ENCODE assay signal across 29 cellular contexts in the genomic region with DNA sequence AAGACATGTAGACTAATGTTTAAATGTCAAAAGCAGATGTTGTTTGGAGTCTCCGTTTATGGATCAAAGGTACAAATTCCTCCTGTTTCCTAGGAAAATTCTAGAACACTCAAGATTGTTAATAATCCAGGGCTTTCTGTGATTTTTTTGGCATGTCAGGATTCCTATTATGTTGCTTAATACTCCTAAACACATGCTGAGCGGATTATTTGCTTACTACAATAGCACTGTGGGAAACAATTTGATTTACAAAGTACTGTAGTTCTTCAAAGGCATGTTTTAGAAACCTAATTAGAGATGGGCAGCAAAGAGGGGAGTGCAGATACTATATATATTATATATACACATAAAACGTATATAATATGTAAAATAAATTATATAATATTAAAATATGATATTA.
"Had no signal": no experiment of that assay in that cellular context is flagged by ENCODE, and none has a peak within 500 bp of the region (broad histone marks: within the 10 kb centered on the region; RNA-seq: fewer than 3 reads in every experiment).

No MANE protein-coding gene starts in this region.

- DNase-seq: activated CD4-positive, alpha-beta T cell treated with anti-CD3 and anti-CD28 coated beads for 1 hour; activated CD4-positive, alpha-beta T cell treated with anti-CD3 and anti-CD28 coated beads, Interleukin-2, amount 50 U/mL, for 1 hour; activated CD8-positive, alpha-beta T cell treated with anti-CD3 and anti-CD28 coated beads, Interleukin-2, amount 10 ng/mL, durations not matched to agents 7 days and 5 days; activated gamma-delta T cell treated with Interleukin-2 at 50 U/mL for 16 hours; activated T-cell treated with anti-CD3 and anti-CD28 coated beads, Interleukin-2, amount 50 U/mL, for 1 hour; aorta; brain microvascular endothelial cell; caudate nucleus; dermis blood vessel endothelial cell; effector CD8-positive, alpha-beta T cell; glutamatergic neuron; kidney glomerular epithelial cell; left lung; naive B cell; occipital lobe; posterior cingulate gyrus; small intestine; stimulated activated CD4-positive, alpha-beta T cell treated with anti-CD3 and anti-CD28 coated beads, Interleukin-2, amount 100 ng/mL, for 24 hours; stimulated activated naive CD8-positive, alpha-beta T cell treated with anti-CD3 and anti-CD28 coated beads, Interleukin-15, amount 100 ng/mL, for 72 hours; transverse colon; WERI-Rb-1 had no signal

- H3K4me3 Mint-ChIP-seq: activated CD8-positive, alpha-beta T cell treated with anti-CD3 and anti-CD28 coated beads, Interleukin-2, amount 10 ng/mL, durations not matched to agents 7 days and 5 days; naive B cell; stimulated activated effector memory CD8-positive, alpha-beta T cell treated with anti-CD3 and anti-CD28 coated beads, Interleukin-12 subunit alpha, Interleukin-12 subunit beta, amount 100 ng/mL, for 72 hours; stimulated activated naive CD8-positive, alpha-beta T cell treated with anti-CD3 and anti-CD28 coated beads, Interleukin-15, amount 100 ng/mL, for 72 hours had no signal

- ATAC-seq: activated CD8-positive, alpha-beta T cell treated with anti-CD3 and anti-CD28 coated beads, Interleukin-2, amount 10 ng/mL, durations not matched to agents 7 days and 5 days; activated naive CD4-positive, alpha-beta T cell treated with anti-CD3 and anti-CD28 coated beads, Interleukin-2, amount 50 U/mL, for 72 hours; left lung; sciatic nerve; stimulated activated effector memory CD8-positive, alpha-beta T cell treated with anti-CD3 and anti-CD28 coated beads, Interleukin-12 subunit alpha, Interleukin-12 subunit beta, amount 100 ng/mL, for 72 hours; stimulated activated naive CD8-positive, alpha-beta T cell treated with anti-CD3 and anti-CD28 coated beads, Interleukin-15, amount 100 ng/mL, for 72 hours had no signal

- H3K4me3 ChIP-seq: hepatocyte, left lung, lung, transverse colon had no signal

- H3K4me1 Mint-ChIP-seq: naive B cell; stimulated activated effector memory CD8-positive, alpha-beta T cell treated with anti-CD3 and anti-CD28 coated beads, Interleukin-12 subunit alpha, Interleukin-12 subunit beta, amount 100 ng/mL, for 72 hours; stimulated activated naive CD8-positive, alpha-beta T cell treated with anti-CD3 and anti-CD28 coated beads, Interleukin-15, amount 100 ng/mL, for 72 hours had no signal

- H3K36me3 Mint-ChIP-seq: stimulated activated effector memory CD8-positive, alpha-beta T cell treated with anti-CD3 and anti-CD28 coated beads, Interleukin-12 subunit alpha, Interleukin-12 subunit beta, amount 100 ng/mL, for 72 hours had no signal

- H3K27ac Mint-ChIP-seq: activated CD8-positive, alpha-beta T cell treated with anti-CD3 and anti-CD28 coated beads, Interleukin-2, amount 10 ng/mL, durations not matched to agents 7 days and 5 days; activated naive CD4-positive, alpha-beta T cell treated with anti-CD3 and anti-CD28 coated beads, Interleukin-2, amount 50 U/mL, for 72 hours; naive B cell; stimulated activated effector memory CD8-positive, alpha-beta T cell treated with anti-CD3 and anti-CD28 coated beads, Interleukin-12 subunit alpha, Interleukin-12 subunit beta, amount 100 ng/mL, for 72 hours; stimulated activated naive CD8-positive, alpha-beta T cell treated with anti-CD3 and anti-CD28 coated beads, Interleukin-15, amount 100 ng/mL, for 72 hours had no signal

- FAIRE-seq: frontal cortex, small intestine, TTC549, urothelium cell line had no signal
